In genomic region chr10:76009531-76009930, GRCh38 we compare ENCODE assay signal across 23 cellular contexts.
DNase-seq lines count a peak whose midpoint lies in the region; ATAC-seq and TF ChIP-seq lines count a peak whose summit lies in the region.
"Had no signal": no experiment of that assay in that cellular context is flagged by ENCODE, and none has a peak within 500 bp of the region (broad histone marks: within the 10 kb centered on the region; RNA-seq: fewer than 3 reads in every experiment).

No MANE protein-coding gene starts in this region.

- H4K8ac ChIP-seq in mesendoderm (ENCODE audit: low read depth, low read length) (no peak overlapping the region), neuronal stem cell (ENCODE audit: low read depth, low read length) (no peak overlapping the region)

- H3K4me2 ChIP-seq in mesendoderm (ENCODE audit: low read length) (no peak overlapping the region), neuronal stem cell (ENCODE audit: insufficient read depth, low read length, poor library complexity, severe bottlenecking) (no peak overlapping the region)
- H3K4me2 ChIP-seq: BLaER1 had no signal

- H3K4me3 ChIP-seq in mesendoderm (ENCODE audit: low read length) (no peak overlapping the region), neuronal stem cell (ENCODE audit: low read length in 2 of 2) (no peak overlapping the region), HAP-1 (no peak overlapping the region), A673 (ENCODE audit: low read depth, low read length, poor library complexity, severe bottlenecking) (no peak overlapping the region)
- H3K4me3 ChIP-seq: BLaER1, K562, MG63 had no signal

- H3K9me3 ChIP-seq in neuronal stem cell (replicated peaks in 1 of 2; ENCODE audit: control insufficient read depth in 2 of 2, insufficient read depth in 1 of 2, low read depth in 1 of 2, low read length in 2 of 2) (no peaks in the 10 kb centered on the region), HAP-1 (no peaks in the 10 kb centered on the region), A673 (ENCODE audit: low read depth, low read length, poor library complexity, severe bottlenecking) (no peaks in the 10 kb centered on the region)
- H3K9me3 ChIP-seq: BLaER1, MG63 had no signal

- in situ Hi-C loops in HAP-1 (cut with MboI; ENCODE audit: low sequenced_read_pairs), result no loop called here

- no peak overlapping the region for H2AK5ac ChIP-seq in mesendoderm (ENCODE audit: low read length)
- H2AK5ac ChIP-seq in neuronal stem cell (ENCODE audit: low read depth, low read length), result no peak overlapping the region

- TF ChIP-seq CTCF in WTC11 (IDR thresholded peaks at IDR 0.05) (no peak), A673 (conservative IDR thresholded peaks at IDR 0.05; ENCODE audit: low read depth, low read length) (no peak)

- CTCF ChIA-PET in WTC11 (lab: Charles Lee) (interaction anchor here (0.9 to 1.2 kb wide), 2 partner anchors 27 to 77 kb away, joined by 3 to 5 read pairs; no protein-coding TSS in a partner anchor), A673 (lab: Charles Lee) (no interaction called here)

- H3K4me1 ChIP-seq in mesendoderm (ENCODE audit: control insufficient read depth, low read depth, low read length) (no peaks in the 10 kb centered on the region), neuronal stem cell (ENCODE audit: control insufficient read depth in 2 of 2, insufficient read depth in 1 of 2, low read depth in 1 of 2, low read length in 2 of 2) (peaks cover 4 to 38% of the 10 kb centered on the region in 2 donors), HAP-1 (no peaks in the 10 kb centered on the region), A673 (ENCODE audit: insufficient read depth, low read length, poor library complexity, severe bottlenecking) (no peaks in the 10 kb centered on the region)
- H3K4me1 ChIP-seq: BLaER1 had no signal

- H3K27me3 ChIP-seq in mesendoderm (ENCODE audit: insufficient read depth, low read length, poor library complexity) (no peaks in the 10 kb centered on the region), neuronal stem cell (ENCODE audit: control insufficient read depth in 3 of 3, insufficient read depth in 3 of 3, low read depth in 1 of 3, low read length in 3 of 3) (peaks cover 0 to 4% (median 0%) of the 10 kb centered on the region in 3 experiments), HAP-1 (ENCODE audit: low read depth) (no peaks in the 10 kb centered on the region), A673 (replicated peaks; ENCODE audit: insufficient read depth, low read depth, low read length, poor library complexity) (peaks cover 32% of the 10 kb centered on the region)
- H3K27me3 ChIP-seq: BLaER1, MG63 had no signal

- no peak for DNase-seq in WTC11 (ENCODE audit: low spot score)
- peak; percentile 22 for DNase-seq in mesendoderm
- DNase-seq in neuronal stem cell (ENCODE audit: low spot score), result no peak
- no peak for DNase-seq in activated T-cell treated with anti-CD3 and anti-CD28 coated beads, Interleukin-2, amount 50 U/mL, for 24 hours
- DNase-seq in HAP-1 (ENCODE audit: low spot score in 2 of 2), result no peak
- DNase-seq in stimulated activated CD4-positive, alpha-beta T cell treated with anti-CD3 and anti-CD28 coated beads, Interleukin-2, amount 100 ng/mL, for 48 hours, result no peak
- no peak for DNase-seq in A673 (ENCODE audit: low spot score)
- DNase-seq: CD4-positive, alpha-beta T cell; COR-L47; DMS 273 treated with DMSO at 0.1 percent for 48 hours; DMS79 treated with DMSO at 0.1 percent for 48 hours; MG63; NCI-H1417; NCI-H187; NCI-H2107; NCI-H446 treated with DMSO at 0.1 percent for 48 hours; NCI-H526 treated with DMSO at 0.1 percent for 48 hours had no signal

- peak overlapping the region; percentile 12 for H2BK12ac ChIP-seq in neuronal stem cell (ENCODE audit: low read length)

- H3K4ac ChIP-seq in mesendoderm (ENCODE audit: low read depth, low read length), result no peak overlapping the region
- H3K4ac ChIP-seq in neuronal stem cell (ENCODE audit: low read length), result no peak overlapping the region

- no TSS peak for BruUV-seq in A673 (replicated peaks; lab: Mats Ljungman, UMichigan)

- no peak overlapping the region for H3K56ac ChIP-seq in mesendoderm (ENCODE audit: low read length)

- H3K18ac ChIP-seq in mesendoderm (ENCODE audit: low read length), result no peak overlapping the region
- H3K18ac ChIP-seq in neuronal stem cell (ENCODE audit: low read length), result peak overlapping the region; percentile 23

- WGBS in mesendoderm (ENCODE audit: extremely low coverage, insufficient coverage, low lambda C conversion rate), result no CpG with 5 or more reads among the region's 11 CpGs
- WGBS in neuronal stem cell (ENCODE audit: extremely low coverage in 2 of 2, insufficient read length in 2 of 2, insufficient replicate concordance in 1 of 2), 2 donors, result no CpG with 5 or more reads among the region's 11 CpGs

- ATAC-seq in WTC11, result peak; percentile 32
- ATAC-seq: HepG2, K562, Panc1, SK-N-SH treated with all-trans-retinoic acid at 6 μM for 48 hours had no signal

- H2BK5ac ChIP-seq in mesendoderm (ENCODE audit: low read length), result no peak overlapping the region
- peak overlapping the region; percentile 8 for H2BK5ac ChIP-seq in neuronal stem cell (ENCODE audit: low read length)

- intact Hi-C loops in A673 (cut with micrococcal nuclease; ENCODE audit: unreplicated experiment), result no loop called here

- H3K27ac ChIP-seq in mesendoderm (ENCODE audit: low read depth, low read length), result no peak overlapping the region
- H3K27ac ChIP-seq in neuronal stem cell (replicated peaks; ENCODE audit: low read length), result no peak overlapping the region
- H3K27ac ChIP-seq in A673 (ENCODE audit: low read depth, low read length, poor library complexity, severe bottlenecking), result no peak overlapping the region
- H3K27ac ChIP-seq: BLaER1, HL-60 had no signal

- H3K36me3 ChIP-seq in mesendoderm (ENCODE audit: control insufficient read depth, insufficient read depth, low read length), result no peaks in the 10 kb centered on the region
- no peaks in the 10 kb centered on the region for H3K36me3 ChIP-seq in neuronal stem cell (replicated peaks in 1 of 2; ENCODE audit: control insufficient read depth in 2 of 2, insufficient read depth in 2 of 2, low read length in 2 of 2)
- no peaks in the 10 kb centered on the region for H3K36me3 ChIP-seq in HAP-1 (replicated peaks)
- no peaks in the 10 kb centered on the region for H3K36me3 ChIP-seq in A673 (ENCODE audit: insufficient read depth, low read length, poor library complexity, severe bottlenecking)
- H3K36me3 ChIP-seq: BLaER1, MG63 had no signal

- H2BK120ac ChIP-seq in mesendoderm (ENCODE audit: low read depth, low read length) (no peak overlapping the region), neuronal stem cell (ENCODE audit: low read depth, low read length) (no peak overlapping the region)

- peaks cover 44% of the 10 kb centered on the region for H3K4me1 Mint-ChIP-seq in WTC11
- no peaks in the 10 kb centered on the region for H3K4me1 Mint-ChIP-seq in activated T-cell treated with anti-CD3 and anti-CD28 coated beads, Interleukin-2, amount 50 U/mL, for 24 hours (ENCODE audit: low read depth)

- H3K9me3 Mint-ChIP-seq in WTC11, result peaks cover 4% of the 10 kb centered on the region; the same call in 1 of the 2 replicates
- H3K9me3 Mint-ChIP-seq in activated T-cell treated with anti-CD3 and anti-CD28 coated beads, Interleukin-2, amount 50 U/mL, for 24 hours, result no peaks in the 10 kb centered on the region
- H3K9me3 Mint-ChIP-seq: CD4-positive, alpha-beta T cell had no signal

- no peak overlapping the region for H3K9ac ChIP-seq in mesendoderm (ENCODE audit: low read length)
- no peak overlapping the region for H3K9ac ChIP-seq in neuronal stem cell (ENCODE audit: low read depth, low read length, poor library complexity)
- H3K9ac ChIP-seq: BLaER1 had no signal

- H3K79me2 ChIP-seq in mesendoderm (ENCODE audit: control insufficient read depth, insufficient read depth, low read length), result no peaks in the 10 kb centered on the region

- H2BK15ac ChIP-seq in mesendoderm (replicated peaks; ENCODE audit: low read depth) (no peak overlapping the region), neuronal stem cell (ENCODE audit: low read length) (no peak overlapping the region)

- H3K23ac ChIP-seq in mesendoderm (ENCODE audit: low read length) (no peak overlapping the region), neuronal stem cell (ENCODE audit: low read depth, low read length, poor library complexity) (no peak overlapping the region)

- H3K36me3 Mint-ChIP-seq in WTC11, result no peaks in the 10 kb centered on the region
- no peaks in the 10 kb centered on the region for H3K36me3 Mint-ChIP-seq in activated T-cell treated with anti-CD3 and anti-CD28 coated beads, Interleukin-2, amount 50 U/mL, for 24 hours (ENCODE audit: low read depth)

- no peak overlapping the region for H3K14ac ChIP-seq in neuronal stem cell (ENCODE audit: low read length)

- no peak overlapping the region for H4K91ac ChIP-seq in neuronal stem cell (ENCODE audit: low read depth, low read length, poor library complexity)

- no peak overlapping the region for H3K27ac Mint-ChIP-seq in WTC11
- no peak overlapping the region for H3K27ac Mint-ChIP-seq in activated T-cell treated with anti-CD3 and anti-CD28 coated beads, Interleukin-2, amount 50 U/mL, for 24 hours
- H3K27ac Mint-ChIP-seq: CD4-positive, alpha-beta T cell had no signal

- no peaks in the 10 kb centered on the region for H3K79me1 ChIP-seq in mesendoderm (ENCODE audit: low read length)
- H3K79me1 ChIP-seq in neuronal stem cell (ENCODE audit: low read depth, low read length), result no peaks in the 10 kb centered on the region

- no peak overlapping the region for H2AFZ ChIP-seq in neuronal stem cell (ENCODE audit: low read length)

- H3K4me3 Mint-ChIP-seq in WTC11, result no peak overlapping the region
- no peak overlapping the region for H3K4me3 Mint-ChIP-seq in activated T-cell treated with anti-CD3 and anti-CD28 coated beads, Interleukin-2, amount 50 U/mL, for 24 hours
- H3K4me3 Mint-ChIP-seq: CD4-positive, alpha-beta T cell had no signal

- POLR2A ChIA-PET in WTC11 (lab: Charles Lee) (no interaction called here), A673 (lab: Charles Lee; ENCODE audit: low non-redundant PET) (no interaction called here)

- H4K5ac ChIP-seq in mesendoderm (ENCODE audit: low read length), result no peak overlapping the region

- peaks cover 2% of the 10 kb centered on the region; the same call in 1 of the 2 replicates for H3K27me3 Mint-ChIP-seq in WTC11 (ENCODE audit: low read depth)
- H3K27me3 Mint-ChIP-seq in activated T-cell treated with anti-CD3 and anti-CD28 coated beads, Interleukin-2, amount 50 U/mL, for 24 hours, result peaks cover 5% of the 10 kb centered on the region
- H3K27me3 Mint-ChIP-seq: CD4-positive, alpha-beta T cell had no signal

TF ChIP-seq in WTC11, 78 proteins besides CTCF, POLR2A, EP300 and RAD21 (continues in another document):
- TF ChIP-seq ZSCAN18 (CRISPR knock-in tag; IDR thresholded peaks at IDR 0.05), result no peak
